In genomic region chr5:59039296-59040006, GRCh38 we compare ENCODE assay signal across 8 cellular contexts.
DNase-seq lines count a peak whose midpoint lies in the region; ATAC-seq and TF ChIP-seq lines count a peak whose summit lies in the region.

No MANE protein-coding gene starts in this region.

- H3K4me1 Mint-ChIP-seq in activated naive CD4-positive, alpha-beta T cell treated with anti-CD3 and anti-CD28 coated beads, Interleukin-2, amount 50 U/mL, for 24 hours = peaks cover 64% of the 10 kb centered on the region

- H3K9ac ChIP-seq in SK-N-MC (ENCODE audit: insufficient read length) = peak overlapping the region; percentile 65
- peak overlapping the region; percentile 9 for H3K9ac ChIP-seq in parathyroid adenoma

- intact Hi-C loops in head of caudate nucleus (cut with DNase I) (no loop called here), transverse colon (cut with DNase I; ENCODE audit: low total_unique reads) (loop anchor here (2.0 to 10.0 kb wide), 3 partner anchors 33 to 135 kb away; no protein-coding TSS in a partner anchor)

- H3K27me3 ChIP-seq in parathyroid adenoma (ENCODE audit: control insufficient read depth, insufficient read depth, low read length) = no peaks in the 10 kb centered on the region
- H3K27me3 ChIP-seq in transverse colon = no peaks in the 10 kb centered on the region

- no peaks in the 10 kb centered on the region for H3K9me3 Mint-ChIP-seq in activated naive CD4-positive, alpha-beta T cell treated with anti-CD3 and anti-CD28 coated beads, Interleukin-2, amount 50 U/mL, for 24 hours

- peak overlapping the region; percentile 98 for H3K27ac Mint-ChIP-seq in activated naive CD4-positive, alpha-beta T cell treated with anti-CD3 and anti-CD28 coated beads, Interleukin-2, amount 50 U/mL, for 24 hours

- H3K27ac ChIP-seq in SK-N-MC = peak overlapping the region; percentile 75
- H3K27ac ChIP-seq in parathyroid adenoma = peak overlapping the region; percentile 46
- H3K27ac ChIP-seq in transverse colon = peak overlapping the region; percentile 73 to 86 (median 80)

- peaks cover 2% of the 10 kb centered on the region for H3K36me3 Mint-ChIP-seq in activated naive CD4-positive, alpha-beta T cell treated with anti-CD3 and anti-CD28 coated beads, Interleukin-2, amount 50 U/mL, for 24 hours

- H3K4me1 ChIP-seq in parathyroid adenoma = peaks cover 12% of the 10 kb centered on the region
- peaks cover 0 to 42% (median 30%) of the 10 kb centered on the region in 4 donors for H3K4me1 ChIP-seq in transverse colon

- ATAC-seq in HG03432 (IDR thresholded peaks at IDR 0.05; ENCODE audit: unreplicated experiment) = peak; percentile 79

- in situ Hi-C loops in transverse colon (cut with MboI; ENCODE audit: low pct_ligation_motif_present in 1 of 4, low pct_unique_long_range_greater_than_20kb in 1 of 4, low sequenced_read_pairs in 3 of 4) = loop anchor here in 1 of 4 donors (25.0 kb wide), 1 partner anchor 123 kb away; no protein-coding TSS in a partner anchor

- peak overlapping the region; percentile 93 for H2AFZ ChIP-seq in parathyroid adenoma

- H3K4me2 ChIP-seq in parathyroid adenoma (ENCODE audit: low read length) = peak overlapping the region; percentile 87

- 2% methylated on average over 46 of the region's 86 CpGs; no CpG with 5 or more reads in 1 of the 2 donors for WGBS in transverse colon (ENCODE audit: low coverage in 1 of 2), 2 donors

- DNase-seq in AML-193 (lab: John Stamatoyannopoulos, UW) (peak; percentile 94 to 96), GM19240 (ENCODE audit: insufficient read length, low spot score) (peak; percentile 14), SK-N-MC (ENCODE audit: low read depth, low spot score) (no peak), head of caudate nucleus (peak in 41 of 42 donors; percentile 30 to 81 (median 57)), transverse colon (peak; percentile 81)

- H3K79me2 ChIP-seq in parathyroid adenoma = no peaks in the 10 kb centered on the region

- no peaks in the 10 kb centered on the region for H3K27me3 Mint-ChIP-seq in activated naive CD4-positive, alpha-beta T cell treated with anti-CD3 and anti-CD28 coated beads, Interleukin-2, amount 50 U/mL, for 24 hours

- H3K4me3 Mint-ChIP-seq in activated naive CD4-positive, alpha-beta T cell treated with anti-CD3 and anti-CD28 coated beads, Interleukin-2, amount 50 U/mL, for 24 hours = peak overlapping the region; percentile 91

- no peak for TF ChIP-seq EP300 in transverse colon (IDR thresholded peaks at IDR 0.05; ENCODE audit: low read depth)

- H3K4me3 ChIP-seq in SK-N-MC (peak overlapping the region; percentile 91), parathyroid adenoma (ENCODE audit: low read depth, low read length) (peak overlapping the region; percentile 61), transverse colon (peak overlapping the region; percentile 53 to 82 (median 58))

- H3K9me3 ChIP-seq in SK-N-MC (ENCODE audit: low read depth, low read length) = no peaks in the 10 kb centered on the region
- no peaks in the 10 kb centered on the region for H3K9me3 ChIP-seq in parathyroid adenoma (ENCODE audit: control insufficient read depth, low read length)
- no peaks in the 10 kb centered on the region for H3K9me3 ChIP-seq in transverse colon

- TF ChIP-seq CTCF in parathyroid adenoma (IDR thresholded peaks at IDR 0.05) = peak; percentile 4
- no peak for TF ChIP-seq CTCF in transverse colon (IDR thresholded peaks at IDR 0.05)

- H3K36me3 ChIP-seq in SK-N-MC (ENCODE audit: insufficient read depth, low read length) (no peaks in the 10 kb centered on the region), parathyroid adenoma (ENCODE audit: control insufficient read depth, insufficient read depth, low read length) (no peaks in the 10 kb centered on the region), transverse colon (no peaks in the 10 kb centered on the region)

- peak; percentile 67 for TF ChIP-seq POLR2A in transverse colon (IDR thresholded peaks at IDR 0.05)
